Comparison of ENCODE assay signal across 20 cellular contexts in the genomic region with DNA sequence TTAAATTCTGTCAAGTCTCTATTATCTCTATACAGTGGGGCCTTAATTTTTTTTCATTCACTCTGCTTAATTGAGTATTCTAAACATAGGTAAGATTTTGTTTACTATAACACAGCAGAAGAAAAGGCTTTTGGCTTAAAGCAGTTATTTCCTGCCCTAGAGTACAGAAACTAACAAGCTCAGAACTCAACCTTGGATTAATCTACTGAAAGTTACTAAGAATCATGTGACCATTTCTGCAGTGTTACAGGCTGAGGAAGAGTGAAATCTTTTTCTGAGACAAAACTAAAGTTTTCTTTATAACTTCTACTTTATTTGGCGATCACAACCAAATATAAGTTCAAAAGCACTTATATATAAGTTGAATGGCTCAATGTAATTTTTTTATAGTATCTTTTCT.
"Had no signal": no experiment of that assay in that cellular context is flagged by ENCODE, and none has a peak within 500 bp of the region (broad histone marks: within the 10 kb centered on the region; RNA-seq: fewer than 3 reads in every experiment).

No MANE protein-coding gene starts in this region.

- H3K27me3 ChIP-seq: brain microvascular endothelial cell, gastrocnemius medialis, heart left ventricle, sigmoid colon, spleen, testis, upper lobe of left lung had no signal

- H3K4me3 ChIP-seq: gastrocnemius medialis, heart left ventricle, lung, psoas muscle, sigmoid colon, spleen, testis, upper lobe of left lung had no signal

- DNase-seq: activated B cell treated with CpG ODN at 0.5 μM for 24 hours; activated CD4-positive, alpha-beta T cell treated with anti-CD3 and anti-CD28 coated beads, Interleukin-2, amount 10 ng/mL, durations not matched to agents 24 days and 14 days; activated CD8-positive, alpha-beta memory T cell treated with anti-CD3 and anti-CD28 coated beads, Interleukin-2, amount 50 U/mL, for 48 hours; activated gamma-delta T cell; activated T-cell treated with anti-CD3 and anti-CD28 coated beads, Interleukin-2, amount 50 U/mL, for 72 hours; amygdala; brain microvascular endothelial cell; effector memory CD4-positive, alpha-beta T cell; gastrocnemius medialis; heart left ventricle; immature natural killer cell; left colon; psoas muscle; sigmoid colon; spleen; stimulated activated naive CD8-positive, alpha-beta T cell treated with anti-CD3 and anti-CD28 coated beads, Interleukin-15, amount 100 ng/mL, for 72 hours; testis; upper lobe of left lung had no signal

- H3K9me3 ChIP-seq: gastrocnemius medialis, heart left ventricle, psoas muscle, sigmoid colon, spleen, testis, upper lobe of left lung had no signal

- H3K36me3 ChIP-seq: brain microvascular endothelial cell, gastrocnemius medialis, heart left ventricle, sigmoid colon, spleen, upper lobe of left lung had no signal

- ATAC-seq: activated naive CD4-positive, alpha-beta T cell treated with anti-CD3 and anti-CD28 coated beads, Interleukin-2, amount 50 U/mL, for 72 hours; activated T-cell treated with anti-CD3 and anti-CD28 coated beads, Interleukin-2, amount 50 U/mL, for 72 hours; gastrocnemius medialis; heart left ventricle; left colon; psoas muscle; stimulated activated naive CD8-positive, alpha-beta T cell treated with anti-CD3 and anti-CD28 coated beads, Interleukin-15, amount 100 ng/mL, for 72 hours had no signal

- H3K4me1 ChIP-seq: gastrocnemius medialis, psoas muscle, spleen, upper lobe of left lung had no signal

- H3K27ac ChIP-seq: brain microvascular endothelial cell, gastrocnemius medialis, heart left ventricle, psoas muscle, sigmoid colon, spleen, upper lobe of left lung had no signal
